8 cellular contexts compared by ENCODE assay signal in the genomic region with DNA sequence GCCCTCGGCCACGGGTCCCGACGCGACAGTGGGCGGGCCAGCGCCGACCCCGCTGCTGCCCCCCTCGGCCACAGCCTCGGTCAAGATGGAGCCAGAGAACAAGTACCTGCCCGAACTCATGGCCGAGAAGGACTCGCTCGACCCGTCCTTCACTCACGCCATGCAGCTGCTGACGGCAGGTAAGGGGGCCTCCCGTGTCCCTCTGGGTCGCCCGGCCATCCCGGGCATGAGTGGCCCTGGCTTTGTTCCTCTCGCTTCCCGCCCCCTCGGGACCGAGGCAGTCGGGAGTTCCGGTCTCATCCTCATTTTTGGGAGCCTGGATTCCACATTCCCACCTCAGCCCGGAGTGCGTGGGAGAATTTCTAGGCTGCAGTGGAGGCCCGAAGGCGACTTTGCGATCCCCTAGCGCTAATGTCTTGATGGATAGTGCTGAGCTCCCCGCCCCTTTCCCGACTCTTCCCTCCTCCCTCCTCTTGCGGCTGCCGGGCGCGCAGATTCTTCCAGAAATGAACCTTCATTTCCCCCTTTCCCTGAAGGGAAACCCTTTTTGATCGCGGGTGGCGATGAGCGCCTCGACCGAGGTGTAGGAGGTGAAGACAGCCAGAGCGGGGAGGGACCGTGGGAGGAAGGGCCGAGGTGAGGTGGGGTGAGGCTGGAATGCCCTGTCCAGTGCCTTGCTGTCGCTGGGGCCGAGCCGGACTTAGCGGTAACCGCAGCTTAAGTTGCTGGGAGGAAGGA. TPM values are rescaled to one million over a fixed set of nuclear protein-coding genes. Genes with fewer than 3 reads are reported as not detected.
DNase-seq lines count a peak whose midpoint lies in the region; ATAC-seq and TF ChIP-seq lines count a peak whose summit lies in the region.

No MANE protein-coding gene starts in this region.

- TF ChIP-seq CTCF in fibroblast of villous mesenchyme (IDR thresholded peaks at IDR 0.05; ENCODE audit: insufficient read depth, low read depth, low read length), result no peak
- TF ChIP-seq CTCF in nephron (IDR thresholded peaks at IDR 0.05; ENCODE audit: unreplicated experiment in 3 of 3), result no peak
- no peak for TF ChIP-seq CTCF in suprapubic skin (IDR thresholded peaks at IDR 0.05)

- TF ChIP-seq POLR2A in suprapubic skin (IDR thresholded peaks at IDR 0.05), result no peak

- H3K9me3 ChIP-seq in suprapubic skin, result no peaks in the 10 kb centered on the region

- H3K9me3 Mint-ChIP-seq in activated T-helper 17 cell treated with anti-CD3 and anti-CD28 coated beads, Interleukin-2, amount 50 U/mL, for 72 hours, result no peaks in the 10 kb centered on the region
- no peaks in the 10 kb centered on the region for H3K9me3 Mint-ChIP-seq in nephron

- peak; percentile 33 for ATAC-seq in HG02885 (IDR thresholded peaks at IDR 0.05; ENCODE audit: poor library complexity, unreplicated experiment)
- peak; percentile 23 for ATAC-seq in activated T-helper 17 cell treated with anti-CD3 and anti-CD28 coated beads, Interleukin-2, amount 50 U/mL, for 72 hours (replicated peaks)

- no peaks in the 10 kb centered on the region for H3K27me3 ChIP-seq in suprapubic skin

- H3K4me3 ChIP-seq in fibroblast of villous mesenchyme (ENCODE audit: low read depth, low read length) (peak overlapping the region; percentile 99), suprapubic skin (peak overlapping the region; percentile 92)

- DNase-seq in NOMO-1 treated with DMSO at 0.1 percent for 48 hours (lab: John Stamatoyannopoulos, UW; ENCODE audit: unreplicated experiment), result peak; percentile 23
- DNase-seq in NOMO-1 treated with dmso at 0.1 percent for 144 hours (lab: John Stamatoyannopoulos, UW; ENCODE audit: unreplicated experiment), result no peak
- peak; percentile 21 for DNase-seq in NCI-H2227 treated with DMSO at 0.1 percent for 48 hours (lab: John Stamatoyannopoulos, UW)
- DNase-seq in fibroblast of villous mesenchyme (ENCODE audit: low read depth), result peak; percentile 56
- peak; percentile 82 to 83 for DNase-seq in suprapubic skin (ENCODE audit: low spot score in 2 of 2)

- WGBS in suprapubic skin, result under 1% methylated on average over 35 of the region's 54 CpGs

- H3K4me3 Mint-ChIP-seq in activated T-helper 17 cell treated with anti-CD3 and anti-CD28 coated beads, Interleukin-2, amount 50 U/mL, for 72 hours, result peak overlapping the region; percentile 91
- peak overlapping the region; percentile 97 to 100 (median 99) for H3K4me3 Mint-ChIP-seq in nephron

- H3K4me1 ChIP-seq in suprapubic skin, result peaks cover 40% of the 10 kb centered on the region

- TF ChIP-seq EP300 in suprapubic skin (IDR thresholded peaks at IDR 0.05), result no peak

- H3K27ac Mint-ChIP-seq in activated T-helper 17 cell treated with anti-CD3 and anti-CD28 coated beads, Interleukin-2, amount 50 U/mL, for 72 hours, result peak overlapping the region; percentile 93
- H3K27ac Mint-ChIP-seq in nephron, result peak overlapping the region; percentile 98 to 100 (median 99)

- peak overlapping the region; percentile 98 for H3K27ac ChIP-seq in suprapubic skin

- H3K4me1 Mint-ChIP-seq in activated T-helper 17 cell treated with anti-CD3 and anti-CD28 coated beads, Interleukin-2, amount 50 U/mL, for 72 hours, result peaks cover 16% of the 10 kb centered on the region
- peaks cover 31% of the 10 kb centered on the region for H3K4me1 Mint-ChIP-seq in nephron

- no peaks in the 10 kb centered on the region for H3K27me3 Mint-ChIP-seq in activated T-helper 17 cell treated with anti-CD3 and anti-CD28 coated beads, Interleukin-2, amount 50 U/mL, for 72 hours
- no peaks in the 10 kb centered on the region for H3K27me3 Mint-ChIP-seq in nephron (ENCODE audit: low read depth)

- H3K36me3 Mint-ChIP-seq in activated T-helper 17 cell treated with anti-CD3 and anti-CD28 coated beads, Interleukin-2, amount 50 U/mL, for 72 hours (ENCODE audit: low read depth), result peaks cover 58% of the 10 kb centered on the region
- peaks cover 22% of the 10 kb centered on the region for H3K36me3 Mint-ChIP-seq in nephron (ENCODE audit: low read depth)

- no peaks in the 10 kb centered on the region for H3K36me3 ChIP-seq in suprapubic skin

RNA-seq across cellular contexts. Expression of a gene that starts 0.7 kb away (rescaled TPM):
- total RNA-seq in activated T-helper 17 cell treated with anti-CD3 and anti-CD28 coated beads, Interleukin-2, amount 50 U/mL, for 72 hours, result 100 to 1,000 TPM; 140 to 177 TPM
- total RNA-seq in fibroblast of villous mesenchyme, result 50.3 and 51.0 TPM in 2 replicates
- 10 to 100 TPM; 57.2 to 85.2 (median 64.3) TPM for total RNA-seq in suprapubic skin

RNA-seq across cellular contexts. Expression of a gene that starts 58.4 kb away (rescaled TPM):
- total RNA-seq in activated T-helper 17 cell treated with anti-CD3 and anti-CD28 coated beads, Interleukin-2, amount 50 U/mL, for 72 hours, result 10 to 100 TPM; 26.2 to 34.4 TPM
- 5.6 and 5.8 TPM in 2 replicates for total RNA-seq in fibroblast of villous mesenchyme
- 1 to 10 TPM; 6.0 to 7.9 (median 6.9) TPM for total RNA-seq in suprapubic skin
